In genomic region chr13:97953376-97953970, GRCh38 we compare ENCODE assay signal across 8 cellular contexts. TPM values are rescaled to one million over a fixed set of nuclear protein-coding genes. Genes with fewer than 3 reads are reported as not detected.
A peak's percentile ranks its signal among the peaks of the same experiment; 100 is the strongest.
DNase-seq lines count a peak whose midpoint lies in the region; ATAC-seq, FAIRE-seq and TF ChIP-seq lines count a peak whose summit lies in the region.

TSS of gene IPO5 (plus strand) at chr13:97953675. CDS start at chr13:97976697, 23,022 bp downstream.

- H3K56ac ChIP-seq in IMR-90 (ENCODE audit: extremely low read depth, insufficient read depth, low read length): no peak within 1 kb of the TSS

- dilution Hi-C loops in IMR-90 (cut with HindIII; ENCODE audit: low sequenced_read_pairs, unreplicated experiment): no loop called here

- H3K4ac ChIP-seq in IMR-90 (ENCODE audit: low read depth, low read length): 0 out of 2 replicates have a peak within 1 kb of the TSS, but pooled peaks have one; percentile 15

- in situ Hi-C loops in IMR-90 (cut with MboI; ENCODE audit: low sequenced_read_pairs): no loop called here
- in situ Hi-C loops in K562 (cut with MboI): no loop called here

- no peak within 1 kb of the TSS for H3K4me3 ChIP-seq in IMR-90 (ENCODE audit: insufficient read depth, low read depth, low read length)
- H3K4me3 ChIP-seq in K562: no peak within 1 kb of the TSS
- no peak within 1 kb of the TSS for H3K4me3 ChIP-seq in kidney (ENCODE audit: low read length in 2 of 2)

- H2AK5ac ChIP-seq in IMR-90 (ENCODE audit: low read depth, low read length): peak within 1 kb of the TSS; percentile 20; the same call in 1 of the 2 replicates

- no peak within 1 kb of the TSS for H2AK9ac ChIP-seq in IMR-90 (replicated peaks; ENCODE audit: low read depth, low read length, poor library complexity)

- TF ChIP-seq EP300 in K562 (IDR thresholded peaks at IDR 0.05; ENCODE audit: low read length): no peak

- H3K4me1 ChIP-seq in IMR-90 (ENCODE audit: control insufficient read depth, insufficient read depth, low read length): peaks cover 2% of the 10 kb centered on the region; the same call in 1 of the 2 replicates
- no peaks in the 10 kb centered on the region for H3K4me1 ChIP-seq in K562 (replicated peaks in 1 of 2; ENCODE audit: control insufficient read depth in 2 of 2, insufficient read depth in 2 of 2, low read length in 2 of 2)
- no peaks in the 10 kb centered on the region for H3K4me1 ChIP-seq in kidney (ENCODE audit: control insufficient read depth in 1 of 2, insufficient read depth in 1 of 2, low read depth in 1 of 2, low read length in 2 of 2)

- FAIRE-seq in K562 (lab: Jason Lieb, UNC) (no peak), kidney (lab: Jason Lieb, UNC) (no peak)

- no peaks in the 10 kb centered on the region for H3K79me2 ChIP-seq in K562 (ENCODE audit: control insufficient read depth, insufficient read depth, low read length)

- BruUV-seq in IMR-90 (replicated peaks; lab: Mats Ljungman, UMichigan) (no TSS peak), K562 (replicated peaks; lab: Mats Ljungman, UMichigan) (no TSS peak)

- H2AFZ ChIP-seq in IMR-90 (replicated peaks; ENCODE audit: low read length, poor library complexity): peak within 1 kb of the TSS; percentile 76
- H2AFZ ChIP-seq in K562 (ENCODE audit: low read depth, low read length): no peak within 1 kb of the TSS

- TF ChIP-seq CTCF in IMR-90 (conservative IDR thresholded peaks at IDR 0.05; ENCODE audit: low read depth, low read length) (no peak), K562 (IDR thresholded peaks at IDR 0.05 in 2 of 3, conservative IDR thresholded peaks at IDR 0.05 in 1 of 3; ENCODE audit: insufficient read depth in 2 of 3, low read depth in 1 of 3, low read length in 3 of 3) (no peak), kidney (IDR thresholded peaks at IDR 0.05; ENCODE audit: borderline replicate concordance, extremely low read depth, insufficient read depth) (no peak)

- POLR2A ChIA-PET in IMR-90 (lab: Charles Lee; ENCODE audit: unreplicated experiment) (interaction anchor here (0.6 kb wide), 1 partner anchor 134 kb away, joined by 3 read pairs; no protein-coding TSS in a partner anchor), K562 (lab: Yijun Ruan, JAX) (interaction anchor here (0.6 to 1.5 kb wide), 2 partner anchors 10 to 757 kb away, joined by 3 to 5 read pairs; no protein-coding TSS in a partner anchor)

- ATAC-seq in IMR-90 (ENCODE audit: low read depth) (no peak), K562 (no peak), GM18505 (IDR thresholded peaks at IDR 0.05; ENCODE audit: unreplicated experiment) (no peak), HG03159 (IDR thresholded peaks at IDR 0.05; ENCODE audit: unreplicated experiment) (no peak)

- DNase-seq in IMR-90 (peak; percentile 73), K562 (ENCODE audit: extremely low read depth in 1 of 4, low spot score in 3 of 4) (no peak), kidney (no peak), stromal cell of bone marrow (ENCODE audit: low read depth) (peak; percentile 65), pons (ENCODE audit: low spot score) (no peak)
- no peak for DNase-seq in stimulated activated CD4-positive, alpha-beta T cell treated with anti-CD3 and anti-CD28 coated beads, Interleukin-4, amount 100 ng/mL, for 24 hours

- H3K27me3 ChIP-seq in IMR-90 (ENCODE audit: control insufficient read depth, insufficient read depth, low read length): no peaks in the 10 kb centered on the region
- H3K27me3 ChIP-seq in K562 (ENCODE audit: control insufficient read depth in 2 of 2, insufficient read depth in 2 of 2, low read length in 2 of 2): peaks cover 2 to 14% of the 10 kb centered on the region in 2 experiments; a peak in 3 of 5 replicates

- H3K79me1 ChIP-seq in IMR-90 (ENCODE audit: low read depth in 1 of 2, low read length in 2 of 2): no peaks in the 10 kb centered on the region

- no peak within 1 kb of the TSS for H2BK5ac ChIP-seq in IMR-90 (ENCODE audit: low read depth, low read length, poor library complexity, severe bottlenecking)

- H3K27ac ChIP-seq in IMR-90 (ENCODE audit: insufficient read depth, low read length) (no peak within 1 kb of the TSS), K562 (ENCODE audit: extremely low read depth, low read depth, low read length) (no peak within 1 kb of the TSS), kidney (ENCODE audit: low read depth in 2 of 2, low read length in 2 of 2) (no peak within 1 kb of the TSS)

- TF ChIP-seq RAD21 in IMR-90 (IDR thresholded peaks at IDR 0.05; ENCODE audit: low read length): no peak
- no peak for TF ChIP-seq RAD21 in K562 (CRISPR knock-in tag; conservative IDR thresholded peaks at IDR 0.05 in 1 of 2, IDR thresholded peaks at IDR 0.05 in 1 of 2)

- CTCF ChIA-PET in IMR-90 (lab: Yijun Ruan, JAX) (interaction anchor here (0.6 to 1.0 kb wide), 3 partner anchors 8 to 65 kb away, joined by 3 to 4 read pairs (median 3); no protein-coding TSS in a partner anchor), K562 (lab: Yijun Ruan, JAX; ENCODE audit: low intra/inter-chr PET ratio) (no interaction called here)

- H2BK20ac ChIP-seq in IMR-90 (ENCODE audit: low read depth, low read length): 0 out of 2 replicates have a peak within 1 kb of the TSS, but pooled peaks have one; percentile 5

- TF ChIP-seq POLR2A in IMR-90 (IDR thresholded peaks at IDR 0.05; ENCODE audit: low read depth, low read length) (no peak), K562 (conservative IDR thresholded peaks at IDR 0.05) (no peak), GM18505 (IDR thresholded peaks at IDR 0.05; ENCODE audit: borderline replicate concordance, extremely low read depth, insufficient read depth, insufficient read length) (no peak)

- no peak within 1 kb of the TSS for H4K8ac ChIP-seq in IMR-90 (ENCODE audit: low read depth in 2 of 2, low read length in 2 of 2)

- H3K9me1 ChIP-seq in IMR-90 (ENCODE audit: insufficient read depth, low read length) (no peaks in the 10 kb centered on the region; the same call in 1 of the 2 replicates), K562 (ENCODE audit: control insufficient read depth, insufficient read depth, low read length) (no peaks in the 10 kb centered on the region)

- H4K91ac ChIP-seq in IMR-90 (ENCODE audit: insufficient read depth, low read depth, low read length): peak within 1 kb of the TSS; percentile 77

- H3K14ac ChIP-seq in IMR-90 (replicated peaks; ENCODE audit: low read depth, low read length): peak within 1 kb of the TSS; percentile 31; the same call in 1 of the 2 replicates

- 100% methylated on average over 1 of the region's 10 CpGs; no CpG with 5 or more reads in 1 of the 2 experiments for WGBS in IMR-90 (ENCODE audit: extremely low coverage in 2 of 2, insufficient read length in 1 of 2), 2 experiments
- WGBS in K562 (ENCODE audit: insufficient coverage, low coverage, missing lambda C conversion rate): 1% methylated on average over 10 of the region's 10 CpGs

- H4K20me1 ChIP-seq in IMR-90 (ENCODE audit: insufficient read depth, low read length) (no peaks in the 10 kb centered on the region), K562 (replicated peaks; ENCODE audit: control insufficient read depth, insufficient read depth, low read length) (no peaks in the 10 kb centered on the region)

- no peak within 1 kb of the TSS for H3K18ac ChIP-seq in IMR-90 (ENCODE audit: low read depth, low read length)

- H3K36me3 ChIP-seq in IMR-90 (ENCODE audit: control insufficient read depth, insufficient read depth, low read length) (no peaks in the 10 kb centered on the region), K562 (ENCODE audit: control insufficient read depth, insufficient read depth, low read length) (no peaks in the 10 kb centered on the region), kidney (ENCODE audit: control insufficient read depth in 1 of 2, insufficient read depth in 2 of 2, low read length in 2 of 2) (no peaks in the 10 kb centered on the region)

- intact Hi-C loops in IMR-90 (cut with micrococcal nuclease) (no loop called here), K562 (cut with micrococcal nuclease) (no loop called here), kidney (cut with DNase I) (no loop called here)

- H2BK15ac ChIP-seq in IMR-90 (ENCODE audit: low read depth, low read length): 0 out of 3 replicates have a peak within 1 kb of the TSS, but pooled peaks have one; percentile 8

- H3K23ac ChIP-seq in IMR-90 (ENCODE audit: low read depth, low read length): no peak within 1 kb of the TSS

- no peak within 1 kb of the TSS for H4K5ac ChIP-seq in IMR-90 (ENCODE audit: low read depth, low read length)

- peak within 1 kb of the TSS; percentile 35; the same call in 1 of the 2 replicates for H2BK120ac ChIP-seq in IMR-90 (ENCODE audit: low read depth, low read length)

- H3K9ac ChIP-seq in IMR-90 (ENCODE audit: low read depth, low read length) (no peak within 1 kb of the TSS), K562 (ENCODE audit: insufficient read depth in 1 of 2, low read depth in 2 of 2, low read length in 2 of 2) (no peak within 1 kb of the TSS), kidney (ENCODE audit: low read length in 2 of 2) (no peak within 1 kb of the TSS)

- no peak within 1 kb of the TSS for H3K4me2 ChIP-seq in IMR-90 (ENCODE audit: low read depth, low read length)
- no peak within 1 kb of the TSS for H3K4me2 ChIP-seq in K562 (ENCODE audit: insufficient read depth, low read length)

- H3K9me3 ChIP-seq in IMR-90 (ENCODE audit: control insufficient read depth, insufficient read depth, low read length) (no peaks in the 10 kb centered on the region), K562 (replicated peaks; ENCODE audit: control insufficient read depth, insufficient read depth, low read depth, low read length) (no peaks in the 10 kb centered on the region), kidney (ENCODE audit: control insufficient read depth in 1 of 2, low read length in 2 of 2) (no peaks in the 10 kb centered on the region)

RNA-seq across cellular contexts. Expression of gene IPO5, which starts in this region (rescaled TPM):
- total RNA-seq in IMR-90 (2012; rRNA removed) (218 and 270 TPM in 2 replicates), K562 (2014; rRNA removed) (127 and 137 TPM in 2 replicates), K562 (2014; rRNA removed; fragmentation: Illumina TruSeq; extraction: Trizol) (150 and 169 TPM in 2 replicates), K562 (2015; rRNA removed; fragmentation: Illumina TruSeq; extraction: Trizol) (113 and 120 TPM in 2 replicates), K562 (2021) (146 and 157 TPM in 2 replicates), kidney (92.0 TPM)
- polyA plus RNA-seq in IMR-90 (2012; rRNA removed) (80.8 and 89.2 TPM in 2 replicates), K562 (2011; rRNA removed) (180 and 206 TPM in 2 replicates), K562 (2014; fragmentation: Illumina TruSeq; extraction: Trizol) (134 and 143 TPM in 2 replicates), K562 (2014; fragmentation: Nextera tagmentation; extraction: Ambion mirVana) (10 to 100 TPM; 45.8 to 76.3 TPM), K562 (2014; rRNA removed) (97.1 and 110 TPM in 2 replicates), kidney (ENCODE audit: insufficient read depth, low read depth, low replicate concordance) (32.2 TPM)
- polyA plus RNA-seq in IMR-90 (2012; cell fraction: cytosol; rRNA removed): 33.0 and 37.5 TPM in 2 replicates
- polyA plus RNA-seq in IMR-90 (2012; cell fraction: nucleus; rRNA removed; ENCODE audit: low replicate concordance): 36.9 and 94.7 TPM in 2 replicates
- 113 and 280 TPM in 2 replicates for total RNA-seq in K562 (2011; cell fraction: chromatin; rRNA removed; ENCODE audit: low replicate concordance)
- total RNA-seq in K562 (2011; cell fraction: nucleolus; rRNA removed): 54.5 and 74.0 TPM in 2 replicates
- total RNA-seq in K562 (2011; cell fraction: nucleoplasm; rRNA removed): 104 and 106 TPM in 2 replicates
- 63.5 and 98.2 TPM in 2 replicates for polyA plus RNA-seq in K562 (2011; cell fraction: cytosol; rRNA removed)
- polyA plus RNA-seq in K562 (2011; cell fraction: nucleus; rRNA removed): 97.0 and 124 TPM in 2 replicates
- polyA plus RNA-seq in K562 (2012): 86.2 and 92.2 TPM in 2 replicates
- polyA minus RNA-seq in K562 (2011; rRNA and poly(A)+ RNA removed): 352 and 396 TPM in 2 replicates
- polyA minus RNA-seq in K562 (2011; cell fraction: cytosol; rRNA and poly(A)+ RNA removed): 121 and 159 TPM in 2 replicates
- 58.3 and 89.4 TPM in 2 replicates for polyA minus RNA-seq in K562 (2011; cell fraction: nucleus; rRNA and poly(A)+ RNA removed)

Comparison
In these comparisons a context has a peak if more than half of its experiments do, and no peak if none do; other contexts are left out.
1. DNase-seq: peak in IMR-90 (single experiment) and stromal cell of bone marrow (single experiment); none in K562 (0 of 4), kidney (single experiment), stimulated activated CD4-positive, alpha-beta T cell treated with anti-CD3 and anti-CD28 coated beads, Interleukin-4, amount 100 ng/mL, for 24 hours (single experiment) and pons (single experiment).